Comparison of ENCODE assay signal across 8 cellular contexts in the genomic region with DNA sequence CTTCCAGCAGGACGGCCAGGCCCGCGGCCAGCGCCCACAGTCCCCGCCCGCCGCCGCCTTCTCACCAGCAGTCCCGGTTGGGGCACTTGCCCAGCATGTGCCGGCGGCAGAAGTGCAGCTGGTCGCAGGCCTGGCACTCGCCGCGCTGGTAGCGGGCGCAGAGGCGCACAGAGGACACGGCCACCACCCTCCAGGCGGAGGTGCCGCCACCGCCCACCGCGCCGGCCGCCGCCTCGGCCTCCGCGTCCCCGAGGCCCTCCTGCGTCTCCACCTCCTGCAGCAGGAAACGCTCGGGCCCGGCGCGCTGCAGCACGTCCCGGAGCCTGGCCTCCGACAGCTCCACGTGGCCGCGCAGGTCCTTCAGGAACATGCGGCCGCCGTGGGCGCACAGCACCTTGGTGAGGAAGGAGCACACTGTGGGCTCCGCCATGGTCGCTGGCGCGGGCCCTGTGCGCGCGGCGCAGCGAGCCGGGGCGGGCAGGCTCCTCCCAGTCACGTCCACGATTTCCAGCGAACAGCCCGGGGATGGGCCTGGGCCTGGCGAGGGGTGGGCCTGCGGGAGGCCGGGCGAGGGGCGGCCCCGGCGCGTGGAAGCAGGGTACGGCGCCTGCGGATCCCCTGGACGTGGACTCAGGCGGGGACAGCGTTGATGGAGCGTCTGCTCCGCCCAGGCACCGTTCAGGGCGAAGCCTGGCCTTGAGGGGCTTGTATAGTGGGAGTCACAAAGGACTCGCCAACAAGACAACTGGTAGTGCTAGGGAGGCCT. TPM values are rescaled to one million over a fixed set of nuclear protein-coding genes. Genes with fewer than 3 reads are reported as not detected.
A peak's percentile ranks its signal among the peaks of the same experiment; 100 is the strongest.
DNase-seq lines count a peak whose midpoint lies in the region; ATAC-seq lines count a peak whose summit lies in the region.

A gene with protein sequence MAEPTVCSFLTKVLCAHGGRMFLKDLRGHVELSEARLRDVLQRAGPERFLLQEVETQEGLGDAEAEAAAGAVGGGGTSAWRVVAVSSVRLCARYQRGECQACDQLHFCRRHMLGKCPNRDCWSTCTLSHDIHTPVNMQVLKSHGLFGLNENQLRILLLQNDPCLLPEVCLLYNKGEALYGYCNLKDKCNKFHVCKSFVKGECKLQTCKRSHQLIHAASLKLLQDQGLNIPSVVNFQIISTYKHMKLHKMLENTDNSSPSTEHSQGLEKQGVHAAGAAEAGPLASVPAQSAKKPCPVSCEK (minus strand): TSS at position 455 of the 766 bp plus-strand sequence. CDS start 25 bp downstream, at position 430.

- H3K4me1 Mint-ChIP-seq in activated CD4-positive, alpha-beta memory T cell treated with anti-CD3 and anti-CD28 coated beads for 36 hours (ENCODE audit: low read depth): peaks cover 21% of the 10 kb centered on the region
- H3K4me1 Mint-ChIP-seq in stimulated activated memory B cell treated with anti-CD40 and anti-IgM and Interleukin-4, amounts not matched to agents 10 μg/mL and 1 μg/mL and 100 μg/mL, for 72 hours: peaks cover 19% of the 10 kb centered on the region

- H4K8ac ChIP-seq in mesendoderm (ENCODE audit: low read depth, low read length): no peak within 1 kb of the TSS

- no peak within 1 kb of the TSS for H3K27ac ChIP-seq in mesendoderm (ENCODE audit: low read depth, low read length)

- H3K79me1 ChIP-seq in mesendoderm (ENCODE audit: low read length): peaks cover 8% of the 10 kb centered on the region

- no peaks in the 10 kb centered on the region for H3K27me3 ChIP-seq in endocrine pancreas (ENCODE audit: control insufficient read depth, insufficient read depth, low read length)
- H3K27me3 ChIP-seq in mesendoderm (ENCODE audit: insufficient read depth, low read length, poor library complexity): peaks cover 2% of the 10 kb centered on the region

- intact Hi-C loops in activated CD4-positive, alpha-beta memory T cell treated with anti-CD3 and anti-CD28 coated beads for 36 hours (cut with micrococcal nuclease): loop anchor here (1.0 to 2.0 kb wide), 2 partner anchors 9 to 283 kb away; no protein-coding TSS in a partner anchor

- ATAC-seq in GM18868 (IDR thresholded peaks at IDR 0.05; ENCODE audit: unreplicated experiment) (peak; percentile 95), HG03066 (IDR thresholded peaks at IDR 0.05; ENCODE audit: low read depth, unreplicated experiment) (peak; percentile 79)
- peak; percentile 88 for ATAC-seq in stimulated activated memory B cell treated with anti-CD40 and anti-IgM and Interleukin-4, amounts not matched to agents 10 μg/mL and 1 μg/mL and 100 μg/mL, for 72 hours

- H3K56ac ChIP-seq in mesendoderm (ENCODE audit: low read length): peak within 1 kb of the TSS; percentile 100

- H2BK15ac ChIP-seq in mesendoderm (replicated peaks; ENCODE audit: low read depth): no peak within 1 kb of the TSS

- peaks cover 9% of the 10 kb centered on the region for H3K36me3 Mint-ChIP-seq in activated CD4-positive, alpha-beta memory T cell treated with anti-CD3 and anti-CD28 coated beads for 36 hours
- H3K36me3 Mint-ChIP-seq in stimulated activated memory B cell treated with anti-CD40 and anti-IgM and Interleukin-4, amounts not matched to agents 10 μg/mL and 1 μg/mL and 100 μg/mL, for 72 hours: no peaks in the 10 kb centered on the region

- peak within 1 kb of the TSS; percentile 61 for H3K4ac ChIP-seq in mesendoderm (ENCODE audit: low read depth, low read length)

- H2BK5ac ChIP-seq in mesendoderm (ENCODE audit: low read length): peak within 1 kb of the TSS; percentile 69

- H2AK5ac ChIP-seq in mesendoderm (ENCODE audit: low read length): no peak within 1 kb of the TSS

- DNase-seq in AG20443 (ENCODE audit: low spot score): peak; percentile 95
- DNase-seq in NCI-H2227 (lab: John Stamatoyannopoulos, UW; ENCODE audit: unreplicated experiment): peak; percentile 94
- peak; percentile 72 for DNase-seq in activated CD4-positive, alpha-beta memory T cell treated with anti-CD3 and anti-CD28 coated beads for 36 hours
- DNase-seq in mesendoderm: peak; percentile 67

- peak within 1 kb of the TSS; percentile 81 for H3K4me3 Mint-ChIP-seq in activated CD4-positive, alpha-beta memory T cell treated with anti-CD3 and anti-CD28 coated beads for 36 hours
- peak within 1 kb of the TSS; percentile 82 for H3K4me3 Mint-ChIP-seq in stimulated activated memory B cell treated with anti-CD40 and anti-IgM and Interleukin-4, amounts not matched to agents 10 μg/mL and 1 μg/mL and 100 μg/mL, for 72 hours

- H3K9me3 Mint-ChIP-seq in activated CD4-positive, alpha-beta memory T cell treated with anti-CD3 and anti-CD28 coated beads for 36 hours: no peaks in the 10 kb centered on the region
- H3K9me3 Mint-ChIP-seq in stimulated activated memory B cell treated with anti-CD40 and anti-IgM and Interleukin-4, amounts not matched to agents 10 μg/mL and 1 μg/mL and 100 μg/mL, for 72 hours: no peaks in the 10 kb centered on the region

- POLR2A ChIA-PET in activated CD4-positive, alpha-beta memory T cell treated with anti-CD3 and anti-CD28 coated beads for 36 hours (lab: Charles Lee): interaction anchor here (1.5 to 1.6 kb wide), 2 partner anchors 8 to 37 kb away, joined by 3 to 4 read pairs; no protein-coding TSS in a partner anchor

- H3K9ac ChIP-seq in endocrine pancreas (ENCODE audit: control insufficient read depth, insufficient read depth, low read length) (peak within 1 kb of the TSS; percentile 82), mesendoderm (ENCODE audit: low read length) (peak within 1 kb of the TSS; percentile 98)

- peak within 1 kb of the TSS; percentile 49 for H3K4me3 ChIP-seq in endocrine pancreas (ENCODE audit: control insufficient read depth, insufficient read depth, low read length)
- H3K4me3 ChIP-seq in mesendoderm (ENCODE audit: low read length): peak within 1 kb of the TSS; percentile 82

- H2BK120ac ChIP-seq in mesendoderm (ENCODE audit: low read depth, low read length): no peak within 1 kb of the TSS

- H4K5ac ChIP-seq in mesendoderm (ENCODE audit: low read length): peak within 1 kb of the TSS; percentile 27

- peak within 1 kb of the TSS; percentile 98 for H3K23ac ChIP-seq in mesendoderm (ENCODE audit: low read length)

- peak within 1 kb of the TSS; percentile 70 for H3K27ac Mint-ChIP-seq in activated CD4-positive, alpha-beta memory T cell treated with anti-CD3 and anti-CD28 coated beads for 36 hours
- peak within 1 kb of the TSS; percentile 77 for H3K27ac Mint-ChIP-seq in stimulated activated memory B cell treated with anti-CD40 and anti-IgM and Interleukin-4, amounts not matched to agents 10 μg/mL and 1 μg/mL and 100 μg/mL, for 72 hours

- H3K4me2 ChIP-seq in mesendoderm (ENCODE audit: low read length): peak within 1 kb of the TSS; percentile 81

- CTCF ChIA-PET in activated CD4-positive, alpha-beta memory T cell treated with anti-CD3 and anti-CD28 coated beads for 36 hours (lab: Charles Lee): interaction anchor here (1.0 to 4.5 kb wide), 5 partner anchors 12 to 149 kb away, joined by 3 to 20 read pairs (median 5); no protein-coding TSS in a partner anchor

- no CpG with 5 or more reads among the region's 81 CpGs for WGBS in mesendoderm (ENCODE audit: extremely low coverage, insufficient coverage, low lambda C conversion rate)

- no peaks in the 10 kb centered on the region for H3K79me2 ChIP-seq in mesendoderm (ENCODE audit: control insufficient read depth, insufficient read depth, low read length)

- H3K9me3 ChIP-seq in endocrine pancreas (ENCODE audit: control insufficient read depth, low read length): no peaks in the 10 kb centered on the region

- peak within 1 kb of the TSS; percentile 44 for H3K18ac ChIP-seq in mesendoderm (ENCODE audit: low read length)

- no peaks in the 10 kb centered on the region for H3K27me3 Mint-ChIP-seq in activated CD4-positive, alpha-beta memory T cell treated with anti-CD3 and anti-CD28 coated beads for 36 hours
- H3K27me3 Mint-ChIP-seq in stimulated activated memory B cell treated with anti-CD40 and anti-IgM and Interleukin-4, amounts not matched to agents 10 μg/mL and 1 μg/mL and 100 μg/mL, for 72 hours: no peaks in the 10 kb centered on the region

- H3K4me1 ChIP-seq in endocrine pancreas (ENCODE audit: control insufficient read depth, insufficient read depth, low read length) (no peaks in the 10 kb centered on the region), mesendoderm (ENCODE audit: control insufficient read depth, low read depth, low read length) (peaks cover 7% of the 10 kb centered on the region)

- H3K36me3 ChIP-seq in endocrine pancreas (ENCODE audit: control insufficient read depth, insufficient read depth, low read length) (no peaks in the 10 kb centered on the region), mesendoderm (ENCODE audit: control insufficient read depth, insufficient read depth, low read length) (no peaks in the 10 kb centered on the region)

RNA-seq across cellular contexts. Expression of the gene that starts here (rescaled TPM):
- 10 to 100 TPM; 11.8 to 14.7 TPM for total RNA-seq in activated CD4-positive, alpha-beta memory T cell treated with anti-CD3 and anti-CD28 coated beads for 36 hours
- 3.8 TPM for polyA plus RNA-seq in mesendoderm (2013, experiment 1 of 2)
- 3.6 TPM for polyA plus RNA-seq in mesendoderm (2013, experiment 2 of 2)
